In the genomic region with DNA sequence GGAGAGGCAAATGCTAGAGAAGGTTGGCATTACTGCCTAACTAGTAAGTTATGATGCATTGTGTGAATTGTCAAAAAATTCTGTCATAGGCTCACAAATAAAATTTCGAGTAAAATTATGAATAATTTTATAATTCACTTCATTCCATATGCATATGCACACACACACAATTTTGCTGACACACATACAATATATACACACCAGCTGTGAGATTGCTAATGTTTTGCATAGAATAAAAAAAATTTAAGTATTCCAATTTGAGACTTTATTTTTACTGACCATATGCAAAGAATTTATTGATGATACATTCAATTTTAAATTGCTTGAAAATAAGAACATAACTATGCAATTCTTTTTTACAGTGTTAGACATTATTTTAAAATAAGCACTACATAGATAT, we compare ENCODE assay signal across 19 cellular contexts. TPM values are rescaled to one million over a fixed set of nuclear protein-coding genes. Genes with fewer than 3 reads are reported as not detected.
"Had no signal": no experiment of that assay in that cellular context is flagged by ENCODE, and none has a peak within 500 bp of the region (broad histone marks: within the 10 kb centered on the region; RNA-seq: fewer than 3 reads in every experiment).

No MANE protein-coding gene starts in this region.

- DNase-seq: caudate nucleus; dorsolateral prefrontal cortex; effector CD8-positive, alpha-beta T cell; foreskin melanocyte; heart right ventricle; hypothalamus; kidney glomerular epithelial cell; midbrain; nucleus accumbens; ovary; stimulated activated CD4-positive, alpha-beta T cell treated with anti-CD3 and anti-CD28 coated beads, Interleukin-15, amount 100 ng/mL, for 24 hours; stimulated activated CD4-positive, alpha-beta T cell treated with anti-CD3 and anti-CD28 coated beads, Interleukin-1b, Interleukin-23, amount 100 ng/mL, for 48 hours; stimulated activated CD4-positive, alpha-beta T cell treated with anti-CD3 and anti-CD28 coated beads, Interleukin-4, amount 100 ng/mL, for 24 hours; testis had no signal

- H3K4me3 ChIP-seq: coronary artery, dorsolateral prefrontal cortex, neural progenitor cell, ovary, testis had no signal

- H3K9me3 ChIP-seq: heart right ventricle, ovary, testis, tibial nerve had no signal

- ATAC-seq: heart right ventricle; natural killer cell treated with Interleukin-12 subunit alpha and Interleukin-12 subunit beta and Interleukin-15 and Interleukin-18, amount 100 ng/mL, for 72 hours; stimulated activated memory B cell treated with anti-CD40 and anti-IgM and Interleukin-4, amounts not matched to agents 10 μg/mL and 1 μg/mL and 100 μg/mL, for 72 hours had no signal

- H3K27ac ChIP-seq: neural progenitor cell, ovary had no signal

- H3K9ac ChIP-seq: neural progenitor cell had no signal

- H3K27me3 ChIP-seq: neural progenitor cell, ovary, testis, tibial nerve had no signal

- H3K36me3 ChIP-seq: heart right ventricle, neural progenitor cell, ovary, tibial nerve had no signal

RNA-seq across cellular contexts. Expression of a gene that starts 6.8 kb away (rescaled TPM):
- total RNA-seq: natural killer cell treated with Interleukin-12 subunit alpha and Interleukin-12 subunit beta and Interleukin-15 and Interleukin-18, amount 100 ng/mL, for 72 hours had no signal
